19 cellular contexts compared by ENCODE assay signal in genomic region chr2:220194630-220195029, GRCh38.
"Had no signal": no experiment of that assay in that cellular context is flagged by ENCODE, and none has a peak within 500 bp of the region (broad histone marks: within the 10 kb centered on the region; RNA-seq: fewer than 3 reads in every experiment).

No MANE protein-coding gene starts in this region.

- ATAC-seq: gastroesophageal sphincter; left colon; left ventricle myocardium superior; natural killer cell treated with Interleukin-12 subunit alpha and Interleukin-12 subunit beta and Interleukin-15 and Interleukin-18, amount 100 ng/mL, for 72 hours; right cardiac atrium had no signal

- DNase-seq: effector memory CD4-positive, alpha-beta T cell; esophagus squamous epithelium; glutamatergic neuron; immature natural killer cell; kidney; left colon; left ventricle myocardium superior; mesenchymal stem cell; midbrain; nucleus accumbens; ovary; right cardiac atrium; small intestine; stimulated activated CD4-positive, alpha-beta T cell treated with anti-CD3 and anti-CD28 coated beads, Interleukin-12 subunit alpha, Interleukin-12 subunit beta, amount 100 ng/mL, for 4 hours; stimulated activated naive CD4-positive, alpha-beta T cell had no signal

- H3K4me2 ChIP-seq: neural progenitor cell had no signal

- H3K27ac ChIP-seq: gastroesophageal sphincter, neural progenitor cell, ovary had no signal

- H3K9me3 ChIP-seq: ovary had no signal

- H3K9ac ChIP-seq: neural progenitor cell had no signal

- H3K4me3 ChIP-seq: esophagus squamous epithelium, gastroesophageal sphincter, lung, neural progenitor cell, ovary had no signal

- H3K27me3 ChIP-seq: esophagus squamous epithelium, gastroesophageal sphincter, neural progenitor cell, ovary had no signal

- H2AFZ ChIP-seq: neural progenitor cell had no signal

- H3K36me3 ChIP-seq: esophagus squamous epithelium, gastroesophageal sphincter, neural progenitor cell, ovary had no signal

- H3K4me1 ChIP-seq: gastroesophageal sphincter, neural progenitor cell had no signal
